Comparison of ENCODE assay signal across 8 cellular contexts in genomic region chr16:87076950-87077749, GRCh38.
DNase-seq lines count a peak whose midpoint lies in the region; ATAC-seq and TF ChIP-seq lines count a peak whose summit lies in the region.

No MANE protein-coding gene starts in this region.

- DNase-seq in AML-193 (lab: John Stamatoyannopoulos, UW): peak; percentile 34 to 62
- peak; percentile 65 for DNase-seq in GM13976 (ENCODE audit: low spot score)
- DNase-seq in OCI-M1 (lab: John Stamatoyannopoulos, UW): peak; percentile 67
- peak; percentile 66 to 78 for DNase-seq in cardiac fibroblast (ENCODE audit: low read depth in 2 of 2)
- DNase-seq in mesenchymal stem cell: peak; percentile 57
- DNase-seq in DMS79 treated with DMSO at 0.1 percent for 48 hours (lab: John Stamatoyannopoulos, UW): no peak

- H2AFZ ChIP-seq in mesenchymal stem cell (ENCODE audit: low read depth, low read length): peak overlapping the region; percentile 55

- no peak overlapping the region for H3K27ac ChIP-seq in mesenchymal stem cell (ENCODE audit: low read length, poor library complexity, severe bottlenecking)

- no peak overlapping the region for H2BK15ac ChIP-seq in mesenchymal stem cell (ENCODE audit: low read depth, poor library complexity, severe bottlenecking)

- peaks cover 34% of the 10 kb centered on the region for H3K9me3 ChIP-seq in mesenchymal stem cell (ENCODE audit: control insufficient read depth, low read length)

- in situ Hi-C loops in GM13976 (cut with MboI; ENCODE audit: low sequenced_read_pairs, unreplicated experiment): no loop called here

- peaks cover 14% of the 10 kb centered on the region for H3K4me1 ChIP-seq in mesenchymal stem cell (ENCODE audit: control insufficient read depth, insufficient read depth, low read depth, low read length)

- H3K79me1 ChIP-seq in mesenchymal stem cell (replicated peaks; ENCODE audit: low read length, poor library complexity, severe bottlenecking): no peaks in the 10 kb centered on the region

- no peak overlapping the region for H3K4me3 ChIP-seq in cardiac fibroblast (replicated peaks in 1 of 2; ENCODE audit: low read depth in 2 of 2, low read length in 2 of 2)
- no peak overlapping the region for H3K4me3 ChIP-seq in mesenchymal stem cell (ENCODE audit: insufficient read depth in 1 of 2, low read depth in 1 of 2, low read length in 2 of 2)

- 43% methylated on average over 12 of the region's 13 CpGs for WGBS in mesenchymal stem cell

- no peaks in the 10 kb centered on the region for H3K36me3 ChIP-seq in mesenchymal stem cell (ENCODE audit: control insufficient read depth in 1 of 2, insufficient read depth in 2 of 2, low read depth in 1 of 2, low read length in 2 of 2)

- H3K9ac ChIP-seq in mesenchymal stem cell (ENCODE audit: low read length): no peak overlapping the region

- no peak overlapping the region for H2AK5ac ChIP-seq in mesenchymal stem cell (ENCODE audit: low read length, severe bottlenecking)

- TF ChIP-seq CTCF in GM13976 (IDR thresholded peaks at IDR 0.05; ENCODE audit: borderline replicate concordance, control extremely low read depth, extremely low read depth, insufficient read depth, missing control alignments) (peak; percentile 60), cardiac fibroblast (IDR thresholded peaks at IDR 0.05; ENCODE audit: low read depth, low read length) (peak; percentile 82)

- no peak overlapping the region for H3K23ac ChIP-seq in mesenchymal stem cell (ENCODE audit: low read length in 2 of 2)

- no peak for ATAC-seq in GM18858 (IDR thresholded peaks at IDR 0.05; ENCODE audit: unreplicated experiment)
- ATAC-seq in GM18505 (IDR thresholded peaks at IDR 0.05; ENCODE audit: unreplicated experiment): no peak

- no peak overlapping the region for H2BK12ac ChIP-seq in mesenchymal stem cell (ENCODE audit: low read length in 2 of 2)

- no peak overlapping the region for H2BK5ac ChIP-seq in mesenchymal stem cell (ENCODE audit: low read depth, low read length, poor library complexity, severe bottlenecking)

- no peak overlapping the region for H2BK120ac ChIP-seq in mesenchymal stem cell (ENCODE audit: low read depth, low read length)

- H3K14ac ChIP-seq in mesenchymal stem cell (ENCODE audit: low read length in 2 of 2): no peak overlapping the region

- H3K4ac ChIP-seq in mesenchymal stem cell (ENCODE audit: low read depth in 1 of 2, low read length in 2 of 2): no peak overlapping the region

- H4K8ac ChIP-seq in mesenchymal stem cell (ENCODE audit: low read length): no peak overlapping the region

- no peak for TF ChIP-seq POLR2A in GM18505 (IDR thresholded peaks at IDR 0.05; ENCODE audit: borderline replicate concordance, extremely low read depth, insufficient read depth, insufficient read length)

- no peak overlapping the region for H4K91ac ChIP-seq in mesenchymal stem cell (ENCODE audit: low read length)

- peaks cover 0 to 6% of the 10 kb centered on the region in 2 experiments for H3K27me3 ChIP-seq in mesenchymal stem cell (ENCODE audit: control insufficient read depth in 1 of 2, insufficient read depth in 1 of 2, low read length in 2 of 2)

- no peak overlapping the region for H3K18ac ChIP-seq in mesenchymal stem cell (ENCODE audit: low read depth in 1 of 2, low read length in 2 of 2)

- no peak overlapping the region for H3K4me2 ChIP-seq in mesenchymal stem cell (ENCODE audit: low read length, poor library complexity, severe bottlenecking)
